Comparison of ENCODE assay signal across 17 cellular contexts in the genomic region with DNA sequence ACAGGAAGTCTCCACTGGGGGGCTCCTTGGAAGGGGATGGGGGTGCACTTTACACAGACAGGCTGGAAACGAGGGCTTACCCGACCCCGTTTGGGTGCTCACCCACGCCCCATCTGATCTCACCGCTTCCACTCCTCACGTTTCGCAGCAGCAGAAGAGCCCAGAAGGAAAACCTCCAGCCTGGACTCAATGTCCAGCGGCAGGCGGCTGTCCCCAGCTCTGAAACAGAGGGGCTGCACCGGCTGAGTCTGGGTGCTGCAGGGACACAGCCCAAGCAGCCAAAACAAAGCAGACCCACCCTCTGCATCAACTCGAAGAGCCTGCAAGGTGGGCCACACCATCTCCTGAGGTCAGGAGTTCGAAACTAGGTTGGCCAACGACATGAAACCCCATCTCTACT. TPM values are rescaled to one million over a fixed set of nuclear protein-coding genes. Genes with fewer than 3 reads are reported as not detected.
DNase-seq lines count a peak whose midpoint lies in the region; ATAC-seq, FAIRE-seq and TF ChIP-seq lines count a peak whose summit lies in the region.
"Had no signal": no experiment of that assay in that cellular context is flagged by ENCODE, and none has a peak within 500 bp of the region (broad histone marks: within the 10 kb centered on the region; RNA-seq: fewer than 3 reads in every experiment).

No MANE protein-coding gene starts in this region.

- WGBS in A549 (ENCODE audit: missing lambda C conversion rate) = 92% methylated on average over 11 of the region's 13 CpGs
- WGBS in trophoblast cell (ENCODE audit: extremely low coverage, insufficient coverage, insufficient read length) = no CpG with 5 or more reads among the region's 13 CpGs
- 92 to 96% (median 94%) methylated on average over 13 of the region's 13 CpGs for WGBS in psoas muscle, 3 donors

- H3K4me3 Mint-ChIP-seq in HFFc6 (peak overlapping the region; percentile 73; the same call in 1 of the 2 replicates), chondrocyte (ENCODE audit: unreplicated experiment) (no peak overlapping the region)

- DNase-seq in A549 (ENCODE audit: low read depth in 1 of 2, low spot score in 1 of 2) = no peak
- no peak for DNase-seq in HFFc6
- peak; percentile 63 for DNase-seq in chondrocyte (ENCODE audit: low spot score)
- no peak for DNase-seq in trophoblast cell
- no peak for DNase-seq in psoas muscle
- no peak for DNase-seq in NCI-H1048 (lab: John Stamatoyannopoulos, UW)
- no peak for DNase-seq in gastrocnemius medialis
- DNase-seq in NCI-H526 treated with DMSO at 0.1 percent for 48 hours (lab: John Stamatoyannopoulos, UW) = no peak
- DNase-seq: C1 segment of cervical spinal cord, DMS153, GOT3, NCI-H1436 treated with DMSO at 0.1 percent for 48 hours, NCI-H2081, NCI-H510A, SHP77 treated with DMSO at 0.1 percent for 48 hours had no signal

- no peak for ATAC-seq in A549
- no peak for ATAC-seq in psoas muscle
- ATAC-seq in gastrocnemius medialis = no peak

- peaks cover 71% of the 10 kb centered on the region for H3K36me3 Mint-ChIP-seq in HFFc6 (ENCODE audit: low read depth)
- H3K36me3 Mint-ChIP-seq in chondrocyte (ENCODE audit: low read depth) = peaks cover 5% of the 10 kb centered on the region

- CTCF ChIA-PET in A549 (lab: Yijun Ruan, JAX) = interaction anchor here (1.0 to 1.2 kb wide), 3 partner anchors 10 to 224 kb away, joined by 3 to 4 read pairs (median 3); no protein-coding TSS in a partner anchor

- FAIRE-seq in A549 (lab: Jason Lieb, UNC) = no peak
- FAIRE-seq: GM12892 had no signal

- TF ChIP-seq POLR2A in A549 (IDR thresholded peaks at IDR 0.05; ENCODE audit: low read length) (no peak), gastrocnemius medialis (IDR thresholded peaks at IDR 0.05) (no peak)

- H2AFZ ChIP-seq in trophoblast cell (ENCODE audit: insufficient read depth, low read length, poor library complexity) = no peak overlapping the region

- H4K91ac ChIP-seq in trophoblast cell (ENCODE audit: low read depth, low read length) = no peak overlapping the region

- no peak overlapping the region for H2BK12ac ChIP-seq in trophoblast cell (ENCODE audit: low read length)

- in situ Hi-C loops in gastrocnemius medialis (cut with MboI; ENCODE audit: low sequenced_read_pairs in 4 of 4) = loop anchor here in 2 of 4 donors (25.0 kb wide), 2 partner anchors 462 to 487 kb away; no protein-coding TSS in a partner anchor

- H3K27me3 ChIP-seq in trophoblast cell (ENCODE audit: insufficient read depth, low read length) = no peaks in the 10 kb centered on the region
- no peaks in the 10 kb centered on the region for H3K27me3 ChIP-seq in psoas muscle (ENCODE audit: insufficient read depth in 3 of 3, low read length in 2 of 3)
- H3K27me3 ChIP-seq in gastrocnemius medialis = no peaks in the 10 kb centered on the region
- H3K27me3 ChIP-seq: Peyer's patch had no signal

- peaks cover 62% of the 10 kb centered on the region for H3K4me1 Mint-ChIP-seq in HFFc6 (ENCODE audit: low read depth)
- peaks cover 28% of the 10 kb centered on the region for H3K4me1 Mint-ChIP-seq in chondrocyte (ENCODE audit: low read depth)

- H3K4me2 ChIP-seq in A549 (peak overlapping the region; percentile 62), trophoblast cell (ENCODE audit: low read length) (no peak overlapping the region)

- H3K27me3 Mint-ChIP-seq in HFFc6 (ENCODE audit: insufficient read depth) = peaks cover 3% of the 10 kb centered on the region; the same call in 1 of the 2 replicates
- no peaks in the 10 kb centered on the region for H3K27me3 Mint-ChIP-seq in chondrocyte (ENCODE audit: low read depth)

- H3K27ac ChIP-seq in A549 (peak overlapping the region; percentile 70 to 95), trophoblast cell (ENCODE audit: low read depth, low read length) (no peak overlapping the region), psoas muscle (no peak overlapping the region), gastrocnemius medialis (no peak overlapping the region)

- no peak for TF ChIP-seq RAD21 in A549 (conservative IDR thresholded peaks at IDR 0.05 in 1 of 2, IDR thresholded peaks at IDR 0.05 in 1 of 2)

- H3K79me1 ChIP-seq in trophoblast cell (ENCODE audit: low read length) = peaks cover 12% of the 10 kb centered on the region

- H3K9me3 ChIP-seq in A549 (no peaks in the 10 kb centered on the region), trophoblast cell (ENCODE audit: insufficient read depth, low read depth, low read length) (peaks cover 5% of the 10 kb centered on the region), psoas muscle (no peaks in the 10 kb centered on the region), gastrocnemius medialis (no peaks in the 10 kb centered on the region)
- H3K9me3 ChIP-seq: Peyer's patch had no signal

- no peak for TF ChIP-seq EP300 in A549 (IDR thresholded peaks at IDR 0.05)

- no peak overlapping the region for H3K4ac ChIP-seq in trophoblast cell (ENCODE audit: low read depth, low read length)

- H3K36me3 ChIP-seq in trophoblast cell (ENCODE audit: control insufficient read depth in 1 of 2, insufficient read depth in 2 of 2, low read length in 2 of 2) = peaks cover 19 to 27% of the 10 kb centered on the region in 2 experiments
- H3K36me3 ChIP-seq in psoas muscle (ENCODE audit: insufficient read depth in 1 of 2, low read depth in 1 of 2) = peaks cover 0 to 37% of the 10 kb centered on the region in 2 donors
- H3K36me3 ChIP-seq in gastrocnemius medialis = peaks cover 0 to 26% of the 10 kb centered on the region in 2 donors

- no peak overlapping the region for H2BK120ac ChIP-seq in trophoblast cell (ENCODE audit: insufficient read depth, low read length, poor library complexity)

- H3K9me3 Mint-ChIP-seq in HFFc6 (no peaks in the 10 kb centered on the region), chondrocyte (ENCODE audit: low read depth) (no peaks in the 10 kb centered on the region)

- no peak overlapping the region for H3K23ac ChIP-seq in trophoblast cell (ENCODE audit: low read length)

- no peak overlapping the region for H4K12ac ChIP-seq in trophoblast cell (ENCODE audit: low read depth, low read length)

- H3K9ac ChIP-seq in trophoblast cell (ENCODE audit: low read length) = no peak overlapping the region

- H3K27ac Mint-ChIP-seq in HFFc6 (peak overlapping the region; percentile 94), chondrocyte (ENCODE audit: unreplicated experiment) (no peak overlapping the region)

- intact Hi-C loops in psoas muscle (cut with DNase I) = loop anchor here in 1 of 2 donors (10.0 kb wide), 1 partner anchor 676 kb away; no protein-coding TSS in a partner anchor
- intact Hi-C loops in gastrocnemius medialis (cut with DNase I; ENCODE audit: low total_unique reads) = loop anchor here (5.0 kb wide), 1 partner anchor 548 kb away; a partner anchor contains a TSS

- TF ChIP-seq CTCF in A549 (IDR thresholded peaks at IDR 0.05) (no peak), HFFc6 (IDR thresholded peaks at IDR 0.05) (no peak), chondrocyte (IDR thresholded peaks at IDR 0.05) (no peak), psoas muscle (IDR thresholded peaks at IDR 0.05) (no peak), gastrocnemius medialis (IDR thresholded peaks at IDR 0.05 in 4 of 5, conservative IDR thresholded peaks at IDR 0.05 in 1 of 5) (no peak)

- H3K79me2 ChIP-seq in trophoblast cell (ENCODE audit: control insufficient read depth, insufficient read depth, low read length, poor library complexity) = peaks cover 6% of the 10 kb centered on the region

- peak overlapping the region; percentile 18 for H3K18ac ChIP-seq in trophoblast cell (ENCODE audit: low read length)

- H3K14ac ChIP-seq in trophoblast cell (ENCODE audit: low read length) = no peak overlapping the region

- peak overlapping the region; percentile 32 for H2AK5ac ChIP-seq in trophoblast cell (ENCODE audit: low read length)

- H3K4me3 ChIP-seq in A549 = no peak overlapping the region
- H3K4me3 ChIP-seq in trophoblast cell (ENCODE audit: low read depth, low read length) = no peak overlapping the region
- H3K4me3 ChIP-seq in psoas muscle = no peak overlapping the region
- H3K4me3 ChIP-seq in gastrocnemius medialis = no peak overlapping the region
- H3K4me3 ChIP-seq: Peyer's patch had no signal

- H3K4me1 ChIP-seq in A549 = peaks cover 55% of the 10 kb centered on the region
- peaks cover 29 to 40% of the 10 kb centered on the region in 2 experiments for H3K4me1 ChIP-seq in trophoblast cell (ENCODE audit: control insufficient read depth in 1 of 2, insufficient read depth in 2 of 2, low read length in 2 of 2)
- peaks cover 6% of the 10 kb centered on the region for H3K4me1 ChIP-seq in psoas muscle
- H3K4me1 ChIP-seq in gastrocnemius medialis = peaks cover 11 to 17% of the 10 kb centered on the region in 2 donors

- no peak overlapping the region for H2BK5ac ChIP-seq in trophoblast cell (ENCODE audit: low read depth, low read length, poor library complexity)

- POLR2A ChIA-PET in A549 (lab: Yijun Ruan, JAX) = interaction anchor here (0.6 kb wide), 1 partner anchor 198 kb away, joined by 3 read pairs; no protein-coding TSS in a partner anchor

- no peak overlapping the region for H4K8ac ChIP-seq in trophoblast cell (ENCODE audit: low read depth, low read length)

TF ChIP-seq in A549, 52 proteins besides CTCF, POLR2A, EP300 and RAD21 (continues in another document):
- TF ChIP-seq, protein P1, sequence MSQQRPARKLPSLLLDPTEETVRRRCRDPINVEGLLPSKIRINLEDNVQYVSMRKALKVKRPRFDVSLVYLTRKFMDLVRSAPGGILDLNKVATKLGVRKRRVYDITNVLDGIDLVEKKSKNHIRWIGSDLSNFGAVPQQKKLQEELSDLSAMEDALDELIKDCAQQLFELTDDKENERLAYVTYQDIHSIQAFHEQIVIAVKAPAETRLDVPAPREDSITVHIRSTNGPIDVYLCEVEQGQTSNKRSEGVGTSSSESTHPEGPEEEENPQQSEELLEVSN (IDR thresholded peaks at IDR 0.05; ENCODE audit: borderline replicate concordance, low read depth) = no peak
- TF ChIP-seq, protein P2, sequence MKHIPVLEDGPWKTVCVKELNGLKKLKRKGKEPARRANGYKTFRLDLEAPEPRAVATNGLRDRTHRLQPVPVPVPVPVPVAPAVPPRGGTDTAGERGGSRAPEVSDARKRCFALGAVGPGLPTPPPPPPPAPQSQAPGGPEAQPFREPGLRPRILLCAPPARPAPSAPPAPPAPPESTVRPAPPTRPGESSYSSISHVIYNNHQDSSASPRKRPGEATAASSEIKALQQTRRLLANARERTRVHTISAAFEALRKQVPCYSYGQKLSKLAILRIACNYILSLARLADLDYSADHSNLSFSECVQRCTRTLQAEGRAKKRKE (CRISPR knock-in tag; IDR thresholded peaks at IDR 0.05; ENCODE audit: low read depth) = no peak

RNA-seq across cellular contexts. Expression of a gene that starts 3.9 kb away (rescaled TPM):
- polyA plus RNA-seq in A549 (2011; rRNA removed) (26.2 and 31.3 TPM in 2 replicates), A549 (2017; fragmentation: RNase III; extraction: RNeasy Plus Mini Kit Qiagen cat#74134 plus additional on column Dnase treatment) (30.5 to 35.1 TPM (median 32.8 TPM) in 3 replicates), psoas muscle (1 to 10 TPM; 2.2 to 4.0 (median 2.7) TPM)
- polyA plus RNA-seq in A549 (2012; cell fraction: cytosol; rRNA removed) = 20.0 and 25.1 TPM in 2 replicates
- 32.3 and 33.5 TPM in 2 replicates for polyA plus RNA-seq in A549 (2012; cell fraction: nucleus; rRNA removed)
- 44.8 and 49.0 TPM in 2 replicates for polyA minus RNA-seq in A549 (2011; rRNA and poly(A)+ RNA removed)
- total RNA-seq in HFFc6 (2021; fragmentation: NEBNext Ultra II Directional; extraction: Animal tissue kit (Norgen Biotek cat#: 25700)) = 10 to 100 TPM; 45.6 to 57.3 (median 50.8) TPM
- total RNA-seq in chondrocyte (21.0 to 27.9 TPM (median 26.8 TPM) in 3 replicates), psoas muscle (1 to 10 TPM; 2.2 to 7.1 (median 3.6) TPM), gastrocnemius medialis (1 to 10 TPM; 2.6 to 7.1 (median 5.0) TPM)
- polyA plus RNA-seq in trophoblast cell (2013) = 16.0 and 16.7 TPM in 2 replicates

Comparison
In these comparisons a context has a peak if more than half of its experiments do, and no peak if none do; other contexts are left out.
1. H3K27ac ChIP-seq: peak in A549 (2 of 2); none in trophoblast cell (single experiment), psoas muscle (single experiment) and gastrocnemius medialis (0 of 4).